ENCODE assay signal across 14 cellular contexts in genomic region chr2:67304300-67304890, GRCh38.
"Had no signal": no experiment of that assay in that cellular context is flagged by ENCODE, and none has a peak within 500 bp of the region (broad histone marks: within the 10 kb centered on the region; RNA-seq: fewer than 3 reads in every experiment).

No MANE protein-coding gene starts in this region.

- H3K36me3 ChIP-seq: esophagus muscularis mucosa, left ventricle myocardium inferior, ovary, sigmoid colon, spleen, suprapubic skin had no signal

- H3K4me3 ChIP-seq: esophagus muscularis mucosa, left ventricle myocardium inferior, mucosa of descending colon, ovary, sigmoid colon, spleen, suprapubic skin had no signal

- H3K4me1 ChIP-seq: esophagus muscularis mucosa, left ventricle myocardium inferior, spleen, suprapubic skin had no signal

- H3K27ac ChIP-seq: esophagus muscularis mucosa, left ventricle myocardium inferior, ovary, sigmoid colon, spleen, suprapubic skin had no signal

- H3K27me3 ChIP-seq: esophagus muscularis mucosa, ovary, sigmoid colon, spleen, suprapubic skin had no signal

- H3K9me3 ChIP-seq: esophagus muscularis mucosa, left ventricle myocardium inferior, mucosa of descending colon, ovary, sigmoid colon, spleen, suprapubic skin had no signal

- DNase-seq: activated CD4-positive, alpha-beta T cell treated with anti-CD3 and anti-CD28 coated beads, Interleukin-2, amount 50 U/mL, for 1 hour; activated CD4-positive, CD25-positive, alpha-beta regulatory T cell; activated CD8-positive, alpha-beta memory T cell treated with anti-CD3 and anti-CD28 coated beads for 24 hours; activated gamma-delta T cell treated with Interleukin-2 at 50 U/mL for 16 hours; amniotic stem cell; hippocampal formation; left ventricle myocardium inferior; mucosa of descending colon; naive thymus-derived CD4-positive, alpha-beta T cell; ovary; sigmoid colon; spleen had no signal
